In the genomic region with DNA sequence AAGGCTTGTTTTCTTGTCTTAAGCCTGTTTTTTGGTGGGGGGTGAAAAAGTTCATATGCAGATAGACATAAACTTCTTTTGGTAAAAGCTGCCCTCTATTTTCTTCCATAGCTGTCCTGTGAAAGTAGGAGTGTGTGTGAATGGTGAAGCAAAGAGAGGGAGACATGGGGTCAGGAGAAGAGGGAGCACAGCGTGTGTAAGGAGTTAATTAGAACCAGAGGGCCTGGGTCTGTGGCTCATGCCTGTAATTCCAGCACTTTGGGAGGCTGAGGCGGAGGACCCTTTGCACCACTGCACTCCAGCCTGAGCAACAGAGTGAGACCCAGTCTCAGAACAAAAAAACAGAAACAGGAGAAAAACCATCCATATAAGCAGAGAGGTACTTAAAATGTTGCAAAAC, we compare ENCODE assay signal across 1 cellular context.
TF ChIP-seq lines count a peak whose summit lies in the region.

No MANE protein-coding gene starts in this region.

TF ChIP-seq in GM12878, 131 proteins besides CTCF, POLR2A, EP300 and RAD21 (continued from another document):
- TF ChIP-seq, protein P1, sequence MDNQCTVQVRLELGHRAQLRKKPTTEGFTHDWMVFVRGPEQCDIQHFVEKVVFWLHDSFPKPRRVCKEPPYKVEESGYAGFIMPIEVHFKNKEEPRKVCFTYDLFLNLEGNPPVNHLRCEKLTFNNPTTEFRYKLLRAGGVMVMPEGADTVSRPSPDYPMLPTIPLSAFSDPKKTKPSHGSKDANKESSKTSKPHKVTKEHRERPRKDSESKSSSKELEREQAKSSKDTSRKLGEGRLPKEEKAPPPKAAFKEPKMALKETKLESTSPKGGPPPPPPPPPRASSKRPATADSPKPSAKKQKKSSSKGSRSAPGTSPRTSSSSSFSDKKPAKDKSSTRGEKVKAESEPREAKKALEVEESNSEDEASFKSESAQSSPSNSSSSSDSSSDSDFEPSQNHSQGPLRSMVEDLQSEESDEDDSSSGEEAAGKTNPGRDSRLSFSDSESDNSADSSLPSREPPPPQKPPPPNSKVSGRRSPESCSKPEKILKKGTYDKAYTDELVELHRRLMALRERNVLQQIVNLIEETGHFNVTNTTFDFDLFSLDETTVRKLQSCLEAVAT (IDR thresholded peaks at IDR 0.05) = no peak
- no peak for TF ChIP-seq MAX (IDR thresholded peaks at IDR 0.05; ENCODE audit: low read depth, low read length)
- TF ChIP-seq HCFC1 (IDR thresholded peaks at IDR 0.05; ENCODE audit: low read length) = no peak
